Comparison of ENCODE assay signal across 9 cellular contexts in genomic region chrX:155262970-155263754, GRCh38.
DNase-seq lines count a peak whose midpoint lies in the region; ATAC-seq lines count a peak whose summit lies in the region.
"Had no signal": no experiment of that assay in that cellular context is flagged by ENCODE, and none has a peak within 500 bp of the region (broad histone marks: within the 10 kb centered on the region; RNA-seq: fewer than 3 reads in every experiment).

No MANE protein-coding gene starts in this region.

- DNase-seq in NCI-H510A treated with DMSO at 0.1 percent for 48 hours (lab: John Stamatoyannopoulos, UW) (peak; percentile 12), NCI-H510A (lab: John Stamatoyannopoulos, UW) (no peak), pons (ENCODE audit: low spot score) (peak; percentile 3), NCI-H82 (lab: John Stamatoyannopoulos, UW) (no peak), epidermal melanocyte (ENCODE audit: insufficient read length, low spot score) (no peak)
- DNase-seq in central memory CD4-positive, alpha-beta T cell, result peak; percentile 25
- DNase-seq: kidney glomerular epithelial cell had no signal

- ATAC-seq in GM19397 (IDR thresholded peaks at IDR 0.05; ENCODE audit: unreplicated experiment), result no peak

- no peaks in the 10 kb centered on the region for H3K9me3 ChIP-seq in KOPT-K1 (ENCODE audit: insufficient read depth, low read length, poor library complexity, severe bottlenecking)

- H3K36me3 ChIP-seq in KOPT-K1 (ENCODE audit: insufficient read depth, low read length), result peaks cover 18% of the 10 kb centered on the region; the same call in 1 of the 2 replicates

- H3K27ac ChIP-seq in KOPT-K1 (ENCODE audit: low read depth, low read length, poor library complexity, severe bottlenecking), result peak overlapping the region; percentile 68

Comparison
In these comparisons a context has a peak if more than half of its experiments do, and no peak if none do; other contexts are left out.
1. DNase-seq: peak in NCI-H510A treated with DMSO at 0.1 percent for 48 hours (single experiment), central memory CD4-positive, alpha-beta T cell (single experiment) and pons (single experiment); none in NCI-H510A (single experiment), NCI-H82 (single experiment) and epidermal melanocyte (single experiment).